24 cellular contexts compared by ENCODE assay signal in the genomic region with DNA sequence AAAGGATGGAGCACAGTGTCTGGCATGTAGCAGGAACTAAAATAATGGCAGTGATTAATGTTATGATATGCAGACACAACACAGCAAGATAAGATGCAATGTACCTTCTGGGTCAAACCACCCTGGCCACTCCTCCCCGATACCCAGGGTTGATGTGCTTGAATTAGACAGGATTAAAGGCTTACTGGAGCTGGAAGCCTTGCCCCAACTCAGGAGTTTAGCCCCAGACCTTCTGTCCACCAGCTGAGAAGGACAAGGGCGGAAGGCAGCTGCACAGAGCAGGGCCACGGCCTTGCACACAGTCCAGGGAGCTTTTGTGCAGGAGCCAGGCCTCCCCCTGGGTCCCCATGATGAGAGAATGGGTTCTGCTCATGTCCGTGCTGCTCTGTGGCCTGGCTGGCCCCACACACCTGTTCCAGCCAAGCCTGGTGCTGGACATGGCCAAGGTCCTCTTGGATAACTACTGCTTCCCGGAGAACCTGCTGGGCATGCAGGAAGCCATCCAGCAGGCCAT. TPM values are rescaled to one million over a fixed set of nuclear protein-coding genes. Genes with fewer than 3 reads are reported as not detected.
"Had no signal": no experiment of that assay in that cellular context is flagged by ENCODE, and none has a peak within 500 bp of the region (broad histone marks: within the 10 kb centered on the region; RNA-seq: fewer than 3 reads in every experiment).

Gene RBP3 (plus strand): TSS at position 226 of the 514 bp plus-strand sequence. CDS start 122 bp downstream, at position 348.

- H3K4me3 ChIP-seq: ovary, right lobe of liver, thoracic aorta, upper lobe of right lung had no signal

- H3K27me3 ChIP-seq: ovary, right lobe of liver, upper lobe of right lung had no signal

- ATAC-seq: activated CD4-positive, CD25-positive, alpha-beta regulatory T cell treated with anti-CD3 and anti-CD28 coated beads, Interleukin-2, amount 50 U/mL, for 24 hours; activated T-cell treated with anti-CD3 and anti-CD28 coated beads, Interleukin-2, amount 50 U/mL, for 72 hours; left lobe of liver; right lobe of liver; stimulated activated naive B cell treated with anti-CD40 and anti-IgM and Interleukin-4, amounts not matched to agents 10 μg/mL and 1 μg/mL and 100 μg/mL, for 72 hours; upper lobe of right lung had no signal

- H3K4me3 Mint-ChIP-seq: activated naive CD8-positive, alpha-beta T cell; activated T-cell treated with anti-CD3 and anti-CD28 coated beads, Interleukin-2, amount 50 U/mL, for 72 hours; stimulated activated naive B cell treated with anti-CD40 and anti-IgM and Interleukin-4, amounts not matched to agents 10 μg/mL and 1 μg/mL and 100 μg/mL, for 72 hours; T-helper 1 cell treated with Interleukin-12 subunit alpha and Interleukin-12 subunit beta and Interleukin-4 antibody, amounts not matched to agents 30 μg/mL and 1 μg/mL, for 36 hours had no signal

- H3K4me1 ChIP-seq: right lobe of liver, upper lobe of right lung had no signal

- DNase-seq: activated CD4-positive, alpha-beta T cell treated with anti-CD3 and anti-CD28 coated beads, Interleukin-2, amount 50 U/mL, for 1 hour; activated CD8-positive, alpha-beta memory T cell treated with anti-CD3 and anti-CD28 coated beads for 24 hours; activated CD8-positive, alpha-beta memory T cell treated with anti-CD3 and anti-CD28 coated beads, Interleukin-2, amount 50 U/mL, for 48 hours; activated gamma-delta T cell treated with Interleukin-2 at 50 U/mL for 16 hours; activated T-cell treated with anti-CD3 and anti-CD28 coated beads, Interleukin-2, amount 50 U/mL, for 72 hours; amniotic stem cell; foreskin melanocyte; midbrain; ovary; right lobe of liver; stimulated activated naive B cell treated with anti-CD40 and anti-IgM and Interleukin-4, amounts not matched to agents 10 μg/mL and 1 μg/mL and 100 μg/mL, for 72 hours; upper lobe of right lung had no signal

- H3K27ac Mint-ChIP-seq: activated naive CD8-positive, alpha-beta T cell; activated T-cell treated with anti-CD3 and anti-CD28 coated beads, Interleukin-2, amount 50 U/mL, for 72 hours; stimulated activated naive B cell treated with anti-CD40 and anti-IgM and Interleukin-4, amounts not matched to agents 10 μg/mL and 1 μg/mL and 100 μg/mL, for 72 hours; T-helper 1 cell treated with Interleukin-12 subunit alpha and Interleukin-12 subunit beta and Interleukin-4 antibody, amounts not matched to agents 30 μg/mL and 1 μg/mL, for 36 hours had no signal

- H3K36me3 Mint-ChIP-seq: activated naive CD8-positive, alpha-beta T cell; stimulated activated naive B cell treated with anti-CD40 and anti-IgM and Interleukin-4, amounts not matched to agents 10 μg/mL and 1 μg/mL and 100 μg/mL, for 72 hours had no signal

- H3K4me1 Mint-ChIP-seq: stimulated activated naive B cell treated with anti-CD40 and anti-IgM and Interleukin-4, amounts not matched to agents 10 μg/mL and 1 μg/mL and 100 μg/mL, for 72 hours had no signal

- H3K9me3 ChIP-seq: ovary, right lobe of liver, thoracic aorta, upper lobe of right lung had no signal

- H3K36me3 ChIP-seq: ovary, right lobe of liver, thoracic aorta, upper lobe of right lung had no signal

- H3K27me3 Mint-ChIP-seq: activated naive CD8-positive, alpha-beta T cell had no signal

- FAIRE-seq: colon, keratinocyte had no signal

- H3K27ac ChIP-seq: ovary, right lobe of liver, thoracic aorta, upper lobe of right lung had no signal

- H3K9me3 Mint-ChIP-seq: activated T-cell treated with anti-CD3 and anti-CD28 coated beads, Interleukin-2, amount 50 U/mL, for 72 hours; stimulated activated naive B cell treated with anti-CD40 and anti-IgM and Interleukin-4, amounts not matched to agents 10 μg/mL and 1 μg/mL and 100 μg/mL, for 72 hours; T-helper 1 cell treated with Interleukin-12 subunit alpha and Interleukin-12 subunit beta and Interleukin-4 antibody, amounts not matched to agents 30 μg/mL and 1 μg/mL, for 36 hours had no signal

RNA-seq across cellular contexts. Expression of gene RBP3, which starts in this region (rescaled TPM):
- total RNA-seq: activated T-cell treated with anti-CD3 and anti-CD28 coated beads, Interleukin-2, amount 50 U/mL, for 72 hours; epithelial cell of proximal tubule; fibroblast of lung; left lobe of liver; lung microvascular endothelial cell; ovary; pulmonary artery endothelial cell; right lobe of liver; thoracic aorta; upper lobe of right lung had no signal
- polyA plus RNA-seq: fibroblast of lung, keratinocyte, neural cell, ovary had no signal
